ENCODE assay signal across 16 cellular contexts in the genomic region with DNA sequence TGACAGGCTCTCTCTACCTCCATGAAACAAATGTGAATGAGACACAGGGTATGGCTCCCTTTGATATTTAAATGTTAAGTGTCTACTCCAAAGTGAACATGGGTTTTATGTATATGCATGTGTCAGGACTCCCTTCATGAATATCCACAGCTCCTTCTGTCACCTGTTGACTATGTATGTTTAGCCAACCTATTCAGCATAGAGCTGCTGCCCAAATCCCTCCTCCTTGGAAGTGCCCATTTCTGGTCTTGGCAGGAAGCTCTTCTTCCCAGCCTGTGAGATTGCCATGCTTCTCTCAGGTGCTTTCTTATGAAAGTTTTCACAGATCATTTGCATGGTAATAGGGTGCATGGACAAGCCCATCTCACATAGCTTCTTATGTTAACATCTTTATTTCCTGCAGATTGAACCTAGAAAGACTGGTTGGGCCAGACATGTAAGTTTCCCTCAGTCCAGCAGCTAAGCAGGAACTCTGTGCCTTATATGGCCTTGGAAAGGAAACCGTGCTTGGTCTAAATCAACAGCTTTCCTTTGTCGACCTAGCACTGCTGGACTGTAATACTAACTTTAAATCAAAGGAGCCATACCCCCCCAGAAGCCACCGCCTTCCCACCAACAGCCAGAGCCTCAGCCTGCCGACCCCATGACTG.
DNase-seq lines count a peak whose midpoint lies in the region; ATAC-seq and TF ChIP-seq lines count a peak whose summit lies in the region.
"Had no signal": no experiment of that assay in that cellular context is flagged by ENCODE, and none has a peak within 500 bp of the region (broad histone marks: within the 10 kb centered on the region; RNA-seq: fewer than 3 reads in every experiment).

No MANE protein-coding gene starts in this region.

- H3K36me3 ChIP-seq in suprapubic skin: no peaks in the 10 kb centered on the region
- H3K36me3 ChIP-seq: BLaER1 treated with 17β-estradiol and CSF1 and Interleukin-3, amounts not matched to agents 10 nM and 100 nM had no signal

- H3K27me3 ChIP-seq in suprapubic skin: no peaks in the 10 kb centered on the region
- H3K27me3 ChIP-seq: BLaER1 treated with 17β-estradiol and CSF1 and Interleukin-3, amounts not matched to agents 10 nM and 100 nM had no signal

- no peak overlapping the region for H3K4me3 Mint-ChIP-seq in activated CD4-positive, alpha-beta T cell treated with anti-CD3 and anti-CD28 coated beads, Interleukin-2, amount 10 ng/mL, durations not matched to agents 7 days and 5 days
- H3K4me3 Mint-ChIP-seq: IgD-negative memory B cell had no signal

- CTCF ChIA-PET in activated CD4-positive, alpha-beta T cell treated with anti-CD3 and anti-CD28 coated beads, Interleukin-2, amount 10 ng/mL, durations not matched to agents 7 days and 5 days (lab: Charles Lee): interaction anchor here (1.2 kb wide), 1 partner anchor 13 kb away, joined by 3 read pairs; no protein-coding TSS in a partner anchor

- TF ChIP-seq EP300 in suprapubic skin (IDR thresholded peaks at IDR 0.05): no peak

- no peaks in the 10 kb centered on the region for H3K4me1 ChIP-seq in suprapubic skin

- peaks cover 4% of the 10 kb centered on the region for H3K9me3 Mint-ChIP-seq in activated CD4-positive, alpha-beta T cell treated with anti-CD3 and anti-CD28 coated beads, Interleukin-2, amount 10 ng/mL, durations not matched to agents 7 days and 5 days

- POLR2A ChIA-PET in activated CD4-positive, alpha-beta T cell treated with anti-CD3 and anti-CD28 coated beads, Interleukin-2, amount 10 ng/mL, durations not matched to agents 7 days and 5 days (lab: Charles Lee): no interaction called here

- H3K27ac ChIP-seq in VCaP (peak overlapping the region; percentile 95), suprapubic skin (peak overlapping the region; percentile 0), substantia nigra (ENCODE audit: low read depth, low read length, poor library complexity, severe bottlenecking) (no peak overlapping the region)
- H3K27ac ChIP-seq: BLaER1 treated with 17β-estradiol and CSF1 and Interleukin-3, amounts not matched to agents 10 nM and 100 nM had no signal

- no peak overlapping the region for H3K4me3 ChIP-seq in suprapubic skin
- H3K4me3 ChIP-seq: BLaER1 treated with 17β-estradiol and CSF1 and Interleukin-3, amounts not matched to agents 10 nM and 100 nM; GM12878 had no signal

- TF ChIP-seq CTCF in VCaP (conservative IDR thresholded peaks at IDR 0.05) (no peak), suprapubic skin (IDR thresholded peaks at IDR 0.05) (no peak)

- intact Hi-C loops in left colon (cut with DNase I, micrococcal nuclease): no loop called here

- no peak overlapping the region for H3K27ac Mint-ChIP-seq in activated CD4-positive, alpha-beta T cell treated with anti-CD3 and anti-CD28 coated beads, Interleukin-2, amount 10 ng/mL, durations not matched to agents 7 days and 5 days

- DNase-seq in SIG-M5 treated with dmso at 0.1 percent for 504 hours (lab: John Stamatoyannopoulos, UW; ENCODE audit: unreplicated experiment): peak; percentile 71
- DNase-seq in SIG-M5 (lab: John Stamatoyannopoulos, UW): no peak
- DNase-seq in left colon: no peak
- no peak for DNase-seq in suprapubic skin (ENCODE audit: low spot score in 2 of 2)
- no peak for DNase-seq in T-helper 9 cell
- no peak for DNase-seq in substantia nigra (lab: John Stamatoyannopoulos, UW)
- no peak for DNase-seq in activated CD4-positive, alpha-beta T cell treated with anti-CD3 and anti-CD28 coated beads, Interleukin-2, amount 10 ng/mL, durations not matched to agents 7 days and 5 days
- DNase-seq: COR-L47, NCI-H1436, NCI-H2029 treated with DMSO at 0.1 percent for 48 hours, NCI-H69 had no signal

- H3K4me1 Mint-ChIP-seq in activated CD4-positive, alpha-beta T cell treated with anti-CD3 and anti-CD28 coated beads, Interleukin-2, amount 10 ng/mL, durations not matched to agents 7 days and 5 days: no peaks in the 10 kb centered on the region

- H3K36me3 Mint-ChIP-seq in activated CD4-positive, alpha-beta T cell treated with anti-CD3 and anti-CD28 coated beads, Interleukin-2, amount 10 ng/mL, durations not matched to agents 7 days and 5 days (ENCODE audit: low read depth): no peaks in the 10 kb centered on the region

- WGBS in suprapubic skin: 50% methylated on average over 4 of the region's 4 CpGs

- H3K27me3 Mint-ChIP-seq in activated CD4-positive, alpha-beta T cell treated with anti-CD3 and anti-CD28 coated beads, Interleukin-2, amount 10 ng/mL, durations not matched to agents 7 days and 5 days: no peaks in the 10 kb centered on the region
- H3K27me3 Mint-ChIP-seq: IgD-negative memory B cell had no signal

- ATAC-seq in left colon: peak; percentile 64
- ATAC-seq: GM12878, Right ventricle myocardium inferior had no signal

- no peak for TF ChIP-seq POLR2A in suprapubic skin (IDR thresholded peaks at IDR 0.05)

- no peaks in the 10 kb centered on the region for H3K9me3 ChIP-seq in suprapubic skin
